In genomic region chr16:85461814-85462404, GRCh38 we compare ENCODE assay signal across 8 cellular contexts.
DNase-seq lines count a peak whose midpoint lies in the region; ATAC-seq and TF ChIP-seq lines count a peak whose summit lies in the region.

No MANE protein-coding gene starts in this region.

- H3K36me3 Mint-ChIP-seq in activated CD4-positive, alpha-beta memory T cell treated with anti-CD3 and anti-CD28 coated beads, Interleukin-2, amount 10 ng/mL, durations not matched to agents 7 days and 5 days (ENCODE audit: low read depth): no peaks in the 10 kb centered on the region

- H3K27ac ChIP-seq in osteoblast (ENCODE audit: low read depth, low read length): no peak overlapping the region

- peaks cover 22% of the 10 kb centered on the region for H3K4me1 ChIP-seq in osteoblast (ENCODE audit: insufficient read depth, low read length)

- peak overlapping the region; percentile 70 for H3K4me2 ChIP-seq in osteoblast (ENCODE audit: insufficient read depth, low read length)

- TF ChIP-seq CTCF in osteoblast (IDR thresholded peaks at IDR 0.05; ENCODE audit: extremely low read depth, low read depth, low read length): no peak

- DNase-seq in NCI-H2029 (lab: John Stamatoyannopoulos, UW) (peak; percentile 49), NCI-H2029 treated with DMSO at 0.1 percent for 48 hours (lab: John Stamatoyannopoulos, UW) (no peak), NCI-H510A treated with DMSO at 0.1 percent for 48 hours (lab: John Stamatoyannopoulos, UW) (peak; percentile 75), erythroblast (lab: John Stamatoyannopoulos, UW) (peak; percentile 75), osteoblast (ENCODE audit: insufficient read length, low spot score, missing footprints) (peak; percentile 97), CD1c-positive myeloid dendritic cell (ENCODE audit: extremely low spot score) (no peak)
- no peak for DNase-seq in activated CD4-positive, alpha-beta memory T cell treated with anti-CD3 and anti-CD28 coated beads, Interleukin-2, amount 10 ng/mL, durations not matched to agents 7 days and 5 days

- ATAC-seq in HG03097 (IDR thresholded peaks at IDR 0.05; ENCODE audit: low FRiP score, unreplicated experiment): no peak

- no peak overlapping the region for H3K4me3 Mint-ChIP-seq in activated CD4-positive, alpha-beta memory T cell treated with anti-CD3 and anti-CD28 coated beads, Interleukin-2, amount 10 ng/mL, durations not matched to agents 7 days and 5 days

- no peaks in the 10 kb centered on the region for H3K79me2 ChIP-seq in osteoblast (ENCODE audit: insufficient read depth, low read length)

- peaks cover 83% of the 10 kb centered on the region for H4K20me1 ChIP-seq in osteoblast (ENCODE audit: insufficient read depth, low read length)

- H3K4me3 ChIP-seq in osteoblast (ENCODE audit: insufficient read depth, low read length): peak overlapping the region; percentile 59

- no peaks in the 10 kb centered on the region for H3K9me3 ChIP-seq in osteoblast (ENCODE audit: low read depth, low read length)

- peaks cover 5% of the 10 kb centered on the region for H3K27me3 ChIP-seq in osteoblast (ENCODE audit: insufficient read depth, low read length)

- peaks cover 31% of the 10 kb centered on the region for H3K27me3 Mint-ChIP-seq in activated CD4-positive, alpha-beta memory T cell treated with anti-CD3 and anti-CD28 coated beads, Interleukin-2, amount 10 ng/mL, durations not matched to agents 7 days and 5 days

- H3K9me3 Mint-ChIP-seq in activated CD4-positive, alpha-beta memory T cell treated with anti-CD3 and anti-CD28 coated beads, Interleukin-2, amount 10 ng/mL, durations not matched to agents 7 days and 5 days: no peaks in the 10 kb centered on the region

- H3K36me3 ChIP-seq in osteoblast (ENCODE audit: insufficient read depth, low read length): no peaks in the 10 kb centered on the region

- H3K4me1 Mint-ChIP-seq in activated CD4-positive, alpha-beta memory T cell treated with anti-CD3 and anti-CD28 coated beads, Interleukin-2, amount 10 ng/mL, durations not matched to agents 7 days and 5 days: peaks cover 1% of the 10 kb centered on the region

- CTCF ChIA-PET in activated CD4-positive, alpha-beta memory T cell treated with anti-CD3 and anti-CD28 coated beads, Interleukin-2, amount 10 ng/mL, durations not matched to agents 7 days and 5 days (lab: Charles Lee): interaction anchor here (1.4 kb wide), 1 partner anchor 149 kb away, joined by 3 read pairs; no protein-coding TSS in a partner anchor

- no peak overlapping the region for H2AFZ ChIP-seq in osteoblast (ENCODE audit: low read length)

- H3K27ac Mint-ChIP-seq in activated CD4-positive, alpha-beta memory T cell treated with anti-CD3 and anti-CD28 coated beads, Interleukin-2, amount 10 ng/mL, durations not matched to agents 7 days and 5 days: no peak overlapping the region

- no peak for TF ChIP-seq POLR2A in erythroblast (IDR thresholded peaks at IDR 0.05; ENCODE audit: low read length)

- POLR2A ChIA-PET in activated CD4-positive, alpha-beta memory T cell treated with anti-CD3 and anti-CD28 coated beads, Interleukin-2, amount 10 ng/mL, durations not matched to agents 7 days and 5 days (lab: Charles Lee): no interaction called here

Comparison
In these comparisons a context has a peak if more than half of its experiments do, and no peak if none do; other contexts are left out.
1. DNase-seq: peak in NCI-H2029 (single experiment), NCI-H510A treated with DMSO at 0.1 percent for 48 hours (single experiment), erythroblast (2 of 2) and osteoblast (single experiment); none in NCI-H2029 treated with DMSO at 0.1 percent for 48 hours (single experiment), activated CD4-positive, alpha-beta memory T cell treated with anti-CD3 and anti-CD28 coated beads, Interleukin-2, amount 10 ng/mL, durations not matched to agents 7 days and 5 days (single experiment) and CD1c-positive myeloid dendritic cell (single experiment).